Comparison of ENCODE assay signal across 1 cellular context in genomic region chr9:34334337-34334824, GRCh38.
A peak's percentile ranks its signal among the peaks of the same experiment; 100 is the strongest.
TF ChIP-seq lines count a peak whose summit lies in the region.

No MANE protein-coding gene starts in this region.

TF ChIP-seq in HepG2, 621 proteins besides CTCF, POLR2A, EP300 and RAD21 (continued from another document):
- TF ChIP-seq ZNF747 (CRISPR knock-in tag; IDR thresholded peaks at IDR 0.05; ENCODE audit: borderline replicate concordance) = no peak
- TF ChIP-seq MATR3 (CRISPR knock-in tag; IDR thresholded peaks at IDR 0.05) = no peak
- 0 out of 2 replicates have a peak, but pooled peaks have one; percentile 37 for TF ChIP-seq NFIC (IDR thresholded peaks at IDR 0.05; ENCODE audit: low read length)
- no peak for TF ChIP-seq ZNF407 (CRISPR knock-in tag; IDR thresholded peaks at IDR 0.05; ENCODE audit: not compliant biosample characterization)
- peak; percentile 13; the same call in 1 of the 2 replicates for TF ChIP-seq CREM (IDR thresholded peaks at IDR 0.05)
- no peak for TF ChIP-seq CREM (CRISPR knock-in tag; IDR thresholded peaks at IDR 0.05)
- no peak for TF ChIP-seq ARID3A (IDR thresholded peaks at IDR 0.05; ENCODE audit: low read depth, low read length)
